Comparison of ENCODE assay signal across 8 cellular contexts in the genomic region with DNA sequence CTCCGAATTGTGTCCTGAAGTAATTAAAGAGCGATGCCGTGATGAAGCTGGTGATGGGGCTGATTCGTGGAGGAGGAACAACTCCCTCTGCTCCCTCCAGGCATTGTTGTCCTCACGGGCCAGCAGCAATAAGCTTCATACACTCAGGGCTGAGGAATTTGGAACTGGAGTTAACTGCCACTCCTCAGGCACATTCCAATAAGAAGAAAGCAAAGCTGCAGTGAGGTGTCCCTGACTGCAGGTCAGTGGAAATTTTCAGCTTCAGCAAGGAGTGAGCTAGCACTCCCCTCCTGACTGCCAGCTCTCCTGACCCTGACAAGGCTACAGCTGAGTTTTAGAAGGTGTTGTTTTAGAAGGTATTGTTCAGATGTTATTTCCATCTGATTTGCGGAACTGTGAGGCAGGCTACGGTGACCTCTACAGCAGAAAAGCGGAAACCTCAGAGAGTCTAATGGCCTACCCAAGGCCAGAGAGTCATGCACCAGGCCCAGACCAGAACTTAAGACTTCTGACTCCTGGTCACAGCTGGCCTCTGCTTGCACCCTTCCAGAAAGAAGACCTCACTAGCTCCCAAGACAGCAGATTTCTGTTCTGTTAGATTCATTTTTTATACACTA.
A peak's percentile ranks its signal among the peaks of the same experiment; 100 is the strongest.
DNase-seq lines count a peak whose midpoint lies in the region; ATAC-seq and TF ChIP-seq lines count a peak whose summit lies in the region.

No MANE protein-coding gene starts in this region.

- H3K9me3 ChIP-seq in HCT116 (ENCODE audit: control insufficient read depth in 1 of 2, insufficient read depth in 1 of 2, low read depth in 1 of 2, low read length in 2 of 2): no peaks in the 10 kb centered on the region
- H3K9me3 ChIP-seq in mammary epithelial cell (replicated peaks; ENCODE audit: insufficient read depth, low read length): no peaks in the 10 kb centered on the region
- no peaks in the 10 kb centered on the region for H3K9me3 ChIP-seq in spleen

- peak; percentile 37; the same call in 1 of the 2 replicates for TF ChIP-seq RAD21 in HCT116 (IDR thresholded peaks at IDR 0.05; ENCODE audit: low read depth)

- RAD21 ChIA-PET in HCT116 (lab: Charles Lee; ENCODE audit: low non-redundant PET in 1 of 2, low total read pairs in 2 of 2, uncharacterized antibody in 2 of 2, unreplicated experiment in 2 of 2): no interaction called here

- CTCF ChIA-PET in HCT116 (lab: Charles Lee) (no interaction called here), mammary epithelial cell (lab: Charles Lee; ENCODE audit: low non-redundant PET) (no interaction called here)

- intact Hi-C loops in HCT116 (cut with micrococcal nuclease): loop anchor here (10.0 kb wide), 1 partner anchor 148 kb away; the partner anchor contains the start of gene TGFBR3
- intact Hi-C loops in mammary epithelial cell (cut with micrococcal nuclease): loop anchor here (10.0 kb wide), 1 partner anchor 122 kb away; no protein-coding TSS in a partner anchor
- intact Hi-C loops in spleen (cut with DNase I; ENCODE audit: low total_unique reads): no loop called here

- TF ChIP-seq CTCF in HCT116 (IDR thresholded peaks at IDR 0.05 in 2 of 3, conservative IDR thresholded peaks at IDR 0.05 in 1 of 3; ENCODE audit: borderline replicate concordance in 1 of 3, insufficient read depth in 1 of 3, low read depth in 2 of 3, low read length in 2 of 3) (no peak), mammary epithelial cell (conservative IDR thresholded peaks at IDR 0.05 in 1 of 2, IDR thresholded peaks at IDR 0.05 in 1 of 2; ENCODE audit: extremely low read depth in 1 of 2, insufficient read depth in 1 of 2, low read depth in 1 of 2, low read length in 2 of 2) (peak in 1 of 2 donors; percentile 2), spleen (IDR thresholded peaks at IDR 0.05 in 8 of 11, conservative IDR thresholded peaks at IDR 0.05 in 3 of 11) (no peak)

- TF ChIP-seq POLR2A in HCT116 (IDR thresholded peaks at IDR 0.05; ENCODE audit: borderline replicate concordance, extremely low read depth, insufficient read depth, insufficient read length): no peak
- TF ChIP-seq POLR2A in spleen (IDR thresholded peaks at IDR 0.05): no peak

- H3K9ac ChIP-seq in HCT116 (ENCODE audit: low read length): peak overlapping the region; percentile 66
- H3K9ac ChIP-seq in mammary epithelial cell (ENCODE audit: insufficient read depth, low read length): no peak overlapping the region

- H3K4me2 ChIP-seq in HCT116 (ENCODE audit: low read length) (peak overlapping the region; percentile 87), mammary epithelial cell (ENCODE audit: insufficient read depth, low read depth, low read length) (peak overlapping the region; percentile 60)

- DNase-seq in HCT116 (ENCODE audit: low read depth, low spot score): peak; percentile 81
- DNase-seq in mammary epithelial cell: peak; percentile 81
- peak; percentile 73 for DNase-seq in iPS-NIHi7 (ENCODE audit: extremely low spot score)
- DNase-seq in spleen: no peak
- DNase-seq in DMS114 treated with DMSO at 0.1 percent for 48 hours (lab: John Stamatoyannopoulos, UW; ENCODE audit: unreplicated experiment): no peak
- DNase-seq in medulla oblongata (ENCODE audit: extremely low spot score): no peak

- H2AFZ ChIP-seq in HCT116 (ENCODE audit: low read depth, low read length, poor library complexity, severe bottlenecking) (peak overlapping the region; percentile 38), mammary epithelial cell (ENCODE audit: low read depth, low read length) (peak overlapping the region; percentile 57)

- POLR2A ChIA-PET in HCT116 (lab: Charles Lee): no interaction called here

- H3K9me2 ChIP-seq in HCT116 (ENCODE audit: insufficient read depth): no peaks in the 10 kb centered on the region

- BruUV-seq in HCT116 (replicated peaks; lab: Mats Ljungman, UMichigan) (no TSS peak), mammary epithelial cell (replicated peaks; lab: Mats Ljungman, UMichigan) (no TSS peak)

- H3K79me2 ChIP-seq in HCT116 (ENCODE audit: insufficient read depth, low read length) (no peaks in the 10 kb centered on the region), mammary epithelial cell (ENCODE audit: insufficient read depth, low read length) (no peaks in the 10 kb centered on the region)

- H3K27ac ChIP-seq in HCT116 (ENCODE audit: low read depth, low read length) (peak overlapping the region; percentile 85), mammary epithelial cell (ENCODE audit: insufficient read depth, low read depth, low read length) (no peak overlapping the region), spleen (peak overlapping the region in 7 of 8 donors; percentile 19 to 77 (median 65))

- dilution Hi-C loops in mammary epithelial cell (cut with HindIII; ENCODE audit: low sequenced_read_pairs): no loop called here

- H3K4me1 ChIP-seq in HCT116 (ENCODE audit: control insufficient read depth in 1 of 2, insufficient read depth in 2 of 2, low read length in 2 of 2): peaks cover 52 to 85% of the 10 kb centered on the region in 2 experiments
- peaks cover 21% of the 10 kb centered on the region for H3K4me1 ChIP-seq in mammary epithelial cell (ENCODE audit: insufficient read depth, low read length)
- H3K4me1 ChIP-seq in spleen: peaks cover 0 to 49% (median 22%) of the 10 kb centered on the region in 6 donors

- H4K20me1 ChIP-seq in HCT116 (ENCODE audit: insufficient read depth) (no peaks in the 10 kb centered on the region), mammary epithelial cell (ENCODE audit: insufficient read depth, low read length) (no peaks in the 10 kb centered on the region)

- in situ Hi-C loops in mammary epithelial cell (cut with MboI; ENCODE audit: low sequenced_read_pairs in 2 of 2): no loop called here

- H3K36me3 ChIP-seq in HCT116 (ENCODE audit: control insufficient read depth in 1 of 2, insufficient read depth in 2 of 2, low read length in 2 of 2) (no peaks in the 10 kb centered on the region), mammary epithelial cell (ENCODE audit: insufficient read depth, low read length) (no peaks in the 10 kb centered on the region), spleen (peaks cover 0 to 45% (median 5%) of the 10 kb centered on the region in 6 donors)

- H3K27me3 ChIP-seq in HCT116 (ENCODE audit: insufficient read depth, low read length): no peaks in the 10 kb centered on the region
- no peaks in the 10 kb centered on the region for H3K27me3 ChIP-seq in mammary epithelial cell (ENCODE audit: insufficient read depth, low read length)
- H3K27me3 ChIP-seq in spleen (replicated peaks in 1 of 7): no peaks in the 10 kb centered on the region

- 32% methylated on average over 8 of the region's 8 CpGs for WGBS in mammary epithelial cell (ENCODE audit: low coverage, missing lambda C conversion rate)
- 63 to 85% (median 73%) methylated on average over 8 of the region's 8 CpGs for WGBS in spleen, 5 donors

- peak overlapping the region in 1 of 2 experiments; percentile 51; a peak in 2 of 4 replicates for H3K4me3 ChIP-seq in HCT116 (replicated peaks in 1 of 2; ENCODE audit: low read depth in 1 of 2, low read length in 2 of 2)
- H3K4me3 ChIP-seq in mammary epithelial cell (replicated peaks in 1 of 3; ENCODE audit: insufficient read depth in 1 of 3, low read depth in 2 of 3, low read length in 3 of 3): no peak overlapping the region
- H3K4me3 ChIP-seq in spleen: no peak overlapping the region

- ATAC-seq in HCT116: peak; percentile 86
- no peak for ATAC-seq in HG02678 (IDR thresholded peaks at IDR 0.05; ENCODE audit: unreplicated experiment)
- no peak for ATAC-seq in HG02642 (IDR thresholded peaks at IDR 0.05; ENCODE audit: poor library complexity, unreplicated experiment)

TF ChIP-seq in HCT116, 20 proteins besides CTCF, POLR2A, EP300 and RAD21 (continues in another document):
- TF ChIP-seq SIN3A (IDR thresholded peaks at IDR 0.05; ENCODE audit: low read depth) (0 out of 2 replicates have a peak, but pooled peaks have one; percentile 38), JUND (IDR thresholded peaks at IDR 0.05) (peak; percentile 55), YY1 (IDR thresholded peaks at IDR 0.05; ENCODE audit: extremely low read depth, insufficient replicate concordance, low read depth, low read length) (no peak), ZBTB33 (IDR thresholded peaks at IDR 0.05; ENCODE audit: extremely low read depth, insufficient replicate concordance, low read length) (no peak)
- TF ChIP-seq, protein P1, sequence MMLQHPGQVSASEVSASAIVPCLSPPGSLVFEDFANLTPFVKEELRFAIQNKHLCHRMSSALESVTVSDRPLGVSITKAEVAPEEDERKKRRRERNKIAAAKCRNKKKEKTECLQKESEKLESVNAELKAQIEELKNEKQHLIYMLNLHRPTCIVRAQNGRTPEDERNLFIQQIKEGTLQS (IDR thresholded peaks at IDR 0.05): no peak

Comparison
In these comparisons a context has a peak if more than half of its experiments do, and no peak if none do; other contexts are left out.
1. DNase-seq: peak in HCT116 (single experiment), mammary epithelial cell (single experiment) and iPS-NIHi7 (single experiment); none in spleen (single experiment), DMS114 treated with DMSO at 0.1 percent for 48 hours (single experiment) and medulla oblongata (single experiment).